ENCODE assay signal across 11 cellular contexts in the genomic region with DNA sequence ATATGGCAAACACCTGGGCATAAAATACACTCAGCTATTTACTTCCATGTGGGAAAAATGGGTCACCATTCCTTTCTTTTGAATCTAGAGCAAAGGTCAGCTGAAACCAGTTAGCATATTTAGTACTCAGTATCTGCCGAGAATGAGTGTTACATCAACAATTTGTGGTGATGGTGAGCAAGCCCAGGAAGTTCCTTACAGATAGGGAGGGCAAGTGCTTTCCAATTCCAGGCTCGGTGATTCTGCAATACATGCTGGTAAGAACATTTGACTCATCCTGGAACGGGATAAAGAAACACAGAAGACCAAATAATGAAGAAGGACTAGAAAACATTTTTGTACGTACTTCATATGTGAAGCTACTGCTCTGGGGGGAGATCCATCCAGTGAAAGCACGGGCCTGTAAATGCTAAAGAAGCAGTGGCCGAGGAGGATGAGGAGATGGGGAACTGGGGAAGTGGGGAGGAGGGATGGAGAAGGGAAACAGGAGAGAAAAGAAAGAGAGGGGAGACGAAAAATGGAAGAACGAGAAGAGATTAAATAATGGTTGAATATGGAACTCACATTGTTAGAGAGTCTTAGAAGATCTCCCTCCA.
DNase-seq lines count a peak whose midpoint lies in the region; ATAC-seq, FAIRE-seq and TF ChIP-seq lines count a peak whose summit lies in the region.
"Had no signal": no experiment of that assay in that cellular context is flagged by ENCODE, and none has a peak within 500 bp of the region (broad histone marks: within the 10 kb centered on the region; RNA-seq: fewer than 3 reads in every experiment).

No MANE protein-coding gene starts in this region.

- DNase-seq in LHCN-M2 (ENCODE audit: low read depth) (peak; percentile 98), choroid plexus epithelial cell (ENCODE audit: low read depth) (peak; percentile 99), keratinocyte (ENCODE audit: low read depth, low spot score) (peak; percentile 90), DMS53 treated with DMSO at 0.1 percent for 48 hours (lab: John Stamatoyannopoulos, UW; ENCODE audit: unreplicated experiment) (no peak), D721Med (ENCODE audit: insufficient read length, low spot score) (no peak)
- no peak for DNase-seq in activated CD4-positive, alpha-beta T cell treated with anti-CD3 and anti-CD28 coated beads for 1 hour
- DNase-seq: BE2C, spleen had no signal

- no peak for TF ChIP-seq CTCF in choroid plexus epithelial cell (conservative IDR thresholded peaks at IDR 0.05; ENCODE audit: low read depth, low read length)
- no peak for TF ChIP-seq CTCF in keratinocyte (optimal IDR thresholded peaks at IDR 0.05 in 1 of 3, IDR thresholded peaks at IDR 0.05 in 1 of 3, conservative IDR thresholded peaks at IDR 0.05 in 1 of 3; ENCODE audit: extremely low read depth in 1 of 3, insufficient read depth in 2 of 3, low read length in 3 of 3)
- TF ChIP-seq CTCF in D721Med (IDR thresholded peaks at IDR 0.05; ENCODE audit: insufficient read depth, missing control alignments) = no peak

- H3K79me2 ChIP-seq in ACC112 (ENCODE audit: control insufficient read depth, insufficient read depth, low read length, unreplicated experiment) (no peaks in the 10 kb centered on the region), keratinocyte (ENCODE audit: control insufficient read depth, insufficient read depth, low read length) (no peaks in the 10 kb centered on the region)

- H3K36me3 ChIP-seq in ACC112 (ENCODE audit: insufficient read depth, low read length) = no peaks in the 10 kb centered on the region
- H3K36me3 ChIP-seq in keratinocyte (ENCODE audit: control insufficient read depth in 2 of 2, extremely low read depth in 1 of 2, insufficient read depth in 2 of 2, low read length in 2 of 2) = no peaks in the 10 kb centered on the region
- H3K36me3 ChIP-seq: BE2C, spleen had no signal

- H3K4me2 ChIP-seq in keratinocyte (ENCODE audit: control insufficient read depth, extremely low read depth, insufficient read depth, low read depth, low read length) = peak overlapping the region; percentile 68

- ATAC-seq in HG03095 (IDR thresholded peaks at IDR 0.05; ENCODE audit: unreplicated experiment) = no peak

- H3K27ac ChIP-seq in ACC112 (ENCODE audit: low read depth, low read length) (peak overlapping the region; percentile 84), keratinocyte (ENCODE audit: control insufficient read depth, insufficient read depth, low read length) (peak overlapping the region; percentile 79)
- H3K27ac ChIP-seq: spleen had no signal

- H3K9me3 ChIP-seq in keratinocyte (ENCODE audit: control insufficient read depth, low read depth, low read length) = no peaks in the 10 kb centered on the region
- H3K9me3 ChIP-seq: BE2C, spleen had no signal

- peak overlapping the region; percentile 63 for H3K9ac ChIP-seq in keratinocyte (ENCODE audit: control insufficient read depth, extremely low read depth, insufficient read depth, low read length)

- H3K27me3 ChIP-seq in ACC112 (ENCODE audit: insufficient read depth, low read length) = no peaks in the 10 kb centered on the region
- H3K27me3 ChIP-seq in keratinocyte (ENCODE audit: control insufficient read depth, extremely low read depth, insufficient read depth, low read length) = no peaks in the 10 kb centered on the region
- H3K27me3 ChIP-seq: BE2C, spleen had no signal

- H3K9me1 ChIP-seq in keratinocyte (ENCODE audit: control insufficient read depth, extremely low read depth, insufficient read depth, low read length) = no peaks in the 10 kb centered on the region

- peak; percentile 99 for FAIRE-seq in keratinocyte (lab: Jason Lieb, UNC)
- no peak for FAIRE-seq in D721Med (lab: Jason Lieb, UNC)
- FAIRE-seq: GM12892 had no signal

- H3K4me1 ChIP-seq in ACC112 (ENCODE audit: control insufficient read depth, insufficient read depth, low read length, unreplicated experiment) (peaks cover 35% of the 10 kb centered on the region), keratinocyte (ENCODE audit: control insufficient read depth, extremely low read depth, insufficient read depth, low read length) (peaks cover 36% of the 10 kb centered on the region)
- H3K4me1 ChIP-seq: BE2C, spleen had no signal

- H3K4me3 ChIP-seq in ACC112 (ENCODE audit: low read depth, low read length) = peak overlapping the region; percentile 31; the same call in 1 of the 2 replicates
- H3K4me3 ChIP-seq in choroid plexus epithelial cell (ENCODE audit: low read depth, low read length) = no peak overlapping the region
- H3K4me3 ChIP-seq in keratinocyte (ENCODE audit: control insufficient read depth in 2 of 3, extremely low read depth in 1 of 3, insufficient read depth in 2 of 3, low read depth in 1 of 3, low read length in 3 of 3) = peak overlapping the region in 1 of 3 experiments; percentile 29
- H3K4me3 ChIP-seq: spleen had no signal

- H2AFZ ChIP-seq in ACC112 (ENCODE audit: low read length, unreplicated experiment) = no peak overlapping the region
- H2AFZ ChIP-seq in keratinocyte (ENCODE audit: control insufficient read depth, low read length) = peak overlapping the region; percentile 64

- dilution Hi-C loops in keratinocyte (cut with MboI; ENCODE audit: extremely low pct_ligation_motif_present, low sequenced_read_pairs) = no loop called here

- H4K20me1 ChIP-seq in keratinocyte (ENCODE audit: control insufficient read depth, extremely low read depth, insufficient read depth, low read length) = no peaks in the 10 kb centered on the region

Comparison
In these comparisons a context has a peak if more than half of its experiments do, and no peak if none do; other contexts are left out.
1. DNase-seq: peak in LHCN-M2 (single experiment), choroid plexus epithelial cell (single experiment) and keratinocyte (single experiment); none in DMS53 treated with DMSO at 0.1 percent for 48 hours (single experiment), D721Med (single experiment) and activated CD4-positive, alpha-beta T cell treated with anti-CD3 and anti-CD28 coated beads for 1 hour (single experiment).